33 cellular contexts compared by ENCODE assay signal in the genomic region with DNA sequence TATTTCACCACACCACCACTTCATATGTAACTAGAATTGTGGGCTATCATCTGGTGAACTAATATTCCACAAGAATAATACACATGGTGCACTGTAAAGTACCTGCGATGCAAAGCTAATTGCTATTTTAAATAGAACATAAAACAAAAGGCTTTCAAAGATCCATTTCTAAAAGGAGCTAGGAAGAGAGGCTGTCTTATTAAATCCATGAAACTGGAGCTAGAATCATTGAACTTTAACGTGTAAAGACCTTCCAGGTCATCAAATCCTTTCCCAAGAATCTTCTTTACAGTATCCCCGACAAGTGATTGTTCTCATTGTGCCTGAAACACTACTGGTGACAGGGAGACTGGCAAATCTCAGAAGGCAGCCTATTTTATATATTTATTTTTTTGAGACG.
"Had no signal": no experiment of that assay in that cellular context is flagged by ENCODE, and none has a peak within 500 bp of the region (broad histone marks: within the 10 kb centered on the region; RNA-seq: fewer than 3 reads in every experiment).

No MANE protein-coding gene starts in this region.

- DNase-seq: Karpas-422, Kasumi-1, MG63, MM.1S, MV-4-11, NCI-H1048, NCI-H1092, NCI-H1092 treated with DMSO at 0.1 percent for 48 hours, NCI-H1105, NCI-H1105 treated with DMSO at 0.1 percent for 48 hours, NCI-H1417, NCI-H1417 treated with DMSO at 0.1 percent for 48 hours, NCI-H1436, NCI-H1436 treated with DMSO at 0.1 percent for 48 hours, NCI-H146, NCI-H1694, NCI-H1694 treated with DMSO at 0.1 percent for 48 hours, NCI-H187, NCI-H187 treated with DMSO at 0.1 percent for 48 hours, NCI-H1930, NCI-H2029, NCI-H2029 treated with DMSO at 0.1 percent for 48 hours, NCI-H2081, NCI-H2081 treated with DMSO at 0.1 percent for 48 hours, NCI-H2107, NCI-H2171, NCI-H2171 treated with DMSO at 0.1 percent for 48 hours, NCI-H2227 treated with DMSO at 0.1 percent for 48 hours, NCI-H226, NCI-H345, NCI-H446, NCI-H446 treated with DMSO at 0.1 percent for 48 hours, NCI-H510A had no signal
